10 cellular contexts compared by ENCODE assay signal in the genomic region with DNA sequence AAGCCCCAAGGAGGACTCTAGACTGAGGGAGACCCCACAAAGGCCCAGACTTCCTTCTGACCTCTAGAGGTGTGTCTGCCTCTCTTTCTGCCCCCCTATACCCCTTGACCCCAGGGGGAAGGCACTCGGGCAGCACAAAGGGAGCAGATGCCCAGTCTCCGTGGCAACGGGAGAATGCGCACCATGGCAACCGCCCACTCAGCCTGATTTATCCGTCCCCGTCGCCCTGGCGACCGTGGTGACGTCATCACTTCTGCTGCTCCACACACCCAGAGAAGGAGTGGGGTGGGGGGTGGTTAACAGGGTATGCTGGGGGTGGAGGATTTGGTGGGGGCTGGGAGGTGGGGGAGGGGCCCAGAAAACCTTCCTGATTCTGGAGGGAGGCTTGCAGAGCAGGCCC. TPM values are rescaled to one million over a fixed set of nuclear protein-coding genes. Genes with fewer than 3 reads are reported as not detected.
A peak's percentile ranks its signal among the peaks of the same experiment; 100 is the strongest.
DNase-seq lines count a peak whose midpoint lies in the region; ATAC-seq, FAIRE-seq and TF ChIP-seq lines count a peak whose summit lies in the region.
"Had no signal": no experiment of that assay in that cellular context is flagged by ENCODE, and none has a peak within 500 bp of the region (broad histone marks: within the 10 kb centered on the region; RNA-seq: fewer than 3 reads in every experiment).

No MANE protein-coding gene starts in this region.

- H3K79me1 ChIP-seq in H1 (ENCODE audit: low read depth, low read length), result no peaks in the 10 kb centered on the region

- DNase-seq in NCI-H82 (lab: John Stamatoyannopoulos, UW), result peak; percentile 79
- DNase-seq in NCI-H82 treated with DMSO at 0.1 percent for 48 hours (lab: John Stamatoyannopoulos, UW; ENCODE audit: unreplicated experiment), result no peak
- DNase-seq in H1 (ENCODE audit: low read depth in 1 of 2, low spot score in 2 of 2), result peak in 1 of 2 experiments; percentile 75
- DNase-seq in stimulated activated CD4-positive, alpha-beta T cell treated with anti-CD3 and anti-CD28 coated beads, Interleukin-4, amount 100 ng/mL, for 48 hours (ENCODE audit: low read depth in 2 of 2), result peak; percentile 28 to 45
- no peak for DNase-seq in Kasumi-1 (lab: John Stamatoyannopoulos, UW)

- no peak overlapping the region for H2BK5ac ChIP-seq in H1 (ENCODE audit: low read depth, low read length)

- no peak overlapping the region for H3K9ac ChIP-seq in H1 (replicated peaks in 1 of 4; ENCODE audit: extremely low read depth in 1 of 4, low read depth in 3 of 4, low read length in 3 of 4)

- no peak overlapping the region for H4K91ac ChIP-seq in H1 (replicated peaks; ENCODE audit: insufficient read length, low read length)

- peaks cover 0 to 5% (median 0%) of the 10 kb centered on the region in 4 experiments; a peak in 3 of 7 replicates for H3K4me1 ChIP-seq in H1 (replicated peaks in 1 of 4; ENCODE audit: control insufficient read depth in 3 of 4, insufficient read depth in 4 of 4, low read length in 3 of 4)

- TF ChIP-seq CTCF in H1 (IDR thresholded peaks at IDR 0.05; ENCODE audit: control extremely low read depth in 1 of 3, insufficient read depth in 1 of 3, low read depth in 1 of 3, low read length in 3 of 3), result no peak

- H2BK15ac ChIP-seq in H1 (ENCODE audit: low read length), result no peak overlapping the region

- no peak for TF ChIP-seq EP300 in H1 (IDR thresholded peaks at IDR 0.05; ENCODE audit: borderline replicate concordance in 1 of 2, low read depth in 2 of 2, low read length in 2 of 2)

- no peak overlapping the region for H2BK12ac ChIP-seq in H1 (ENCODE audit: low read depth, low read length)

- POLR2A ChIA-PET in H1 (lab: Charles Lee; ENCODE audit: partially characterized antibody), result no interaction called here

- H3K36me3 ChIP-seq in H1 (ENCODE audit: control insufficient read depth in 2 of 4, insufficient read depth in 4 of 4, low read length in 3 of 4), result no peaks in the 10 kb centered on the region

- no peak overlapping the region for H3K27ac ChIP-seq in H1 (ENCODE audit: low read depth, low read length)

- no peak overlapping the region for H2BK120ac ChIP-seq in H1 (replicated peaks; ENCODE audit: low read depth, low read length)

- H3K9me3 ChIP-seq in H1 (ENCODE audit: insufficient read depth in 2 of 2, low read depth in 1 of 2, low read length in 1 of 2), result no peaks in the 10 kb centered on the region

- H3K18ac ChIP-seq in H1 (ENCODE audit: extremely low read depth, low read length), result no peak overlapping the region

- no peak overlapping the region for H3K56ac ChIP-seq in H1 (replicated peaks; ENCODE audit: insufficient read length, low read depth, low read length)

- CTCF ChIA-PET in H1 (lab: Charles Lee; ENCODE audit: partially characterized antibody), result interaction anchor here (1.4 kb wide), 1 partner anchor 12 kb away, joined by 4 read pairs; no protein-coding TSS in a partner anchor

- no peak overlapping the region for H3K23ac ChIP-seq in H1 (ENCODE audit: insufficient read length)

- no peaks in the 10 kb centered on the region for H3K79me2 ChIP-seq in H1 (ENCODE audit: control insufficient read depth in 1 of 2, insufficient read depth in 2 of 2, low read length in 2 of 2)

- ATAC-seq in SK-N-SH treated with all-trans-retinoic acid at 6 μM for 48 hours (peak; percentile 43), HG03025 (IDR thresholded peaks at IDR 0.05; ENCODE audit: low FRiP score, unreplicated experiment) (no peak), GM18519 (IDR thresholded peaks at IDR 0.05; ENCODE audit: low FRiP score, unreplicated experiment) (no peak)

- no peak overlapping the region for H3K14ac ChIP-seq in H1 (ENCODE audit: insufficient read length)

- no peak overlapping the region for H2BK20ac ChIP-seq in H1 (ENCODE audit: low read length)

- H3K4me3 ChIP-seq in H1 (ENCODE audit: extremely low read depth in 1 of 4, insufficient read depth in 2 of 4, low read depth in 3 of 4, low read length in 4 of 4), result no peak overlapping the region

- no peaks in the 10 kb centered on the region; a peak in 1 of 7 replicates for H3K27me3 ChIP-seq in H1 (replicated peaks in 1 of 4; ENCODE audit: control insufficient read depth in 3 of 4, extremely low read depth in 1 of 4, insufficient read depth in 3 of 4, low read length in 3 of 4)

- TF ChIP-seq RAD21 in H1 (IDR thresholded peaks at IDR 0.05 in 1 of 2, conservative IDR thresholded peaks at IDR 0.05 in 1 of 2; ENCODE audit: low read depth in 2 of 2, low read length in 2 of 2), result no peak

- TF ChIP-seq POLR2A in H1 (IDR thresholded peaks at IDR 0.05; ENCODE audit: control extremely low read depth in 1 of 2, low read depth in 2 of 2, low read length in 2 of 2), result no peak

- no peak overlapping the region for H2AFZ ChIP-seq in H1 (ENCODE audit: low read length)

- no peaks in the 10 kb centered on the region; the same call in 1 of the 2 replicates for H3K23me2 ChIP-seq in H1 (ENCODE audit: low read depth, low read length)

- no peaks in the 10 kb centered on the region for H4K20me1 ChIP-seq in H1 (replicated peaks in 1 of 2; ENCODE audit: control insufficient read depth in 1 of 2, insufficient read depth in 2 of 2, low read length in 2 of 2)

- H4K5ac ChIP-seq in H1 (ENCODE audit: insufficient read length, low read depth, low read length), result no peak overlapping the region

- no peak overlapping the region for H3K4me2 ChIP-seq in H1 (ENCODE audit: insufficient read depth in 1 of 2, low read depth in 2 of 2, low read length in 2 of 2)

- 80% methylated on average over 6 of the region's 11 CpGs; no CpG with 5 or more reads in 1 of the 2 experiments for WGBS in H1 (ENCODE audit: extremely low coverage in 1 of 2, insufficient coverage in 1 of 2, insufficient read length in 1 of 2, insufficient replicate concordance in 2 of 2, low coverage in 1 of 2, low lambda C conversion rate in 2 of 2, missing lambda C conversion rate in 1 of 2), 2 experiments

- no peak overlapping the region for H2AK5ac ChIP-seq in H1 (ENCODE audit: low read depth, low read length)

- FAIRE-seq in H1 (lab: Jason Lieb, UNC), result no peak
- FAIRE-seq: endometrium had no signal

- no peak overlapping the region for H3K4ac ChIP-seq in H1 (replicated peaks; ENCODE audit: insufficient read length, low read depth, low read length)

- no peak overlapping the region for H4K8ac ChIP-seq in H1 (ENCODE audit: extremely low read depth, insufficient read depth, low read length)

TF ChIP-seq in SK-N-SH treated with all-trans-retinoic acid at 6 μM for 48 hours, 23 proteins besides CTCF, POLR2A, EP300 and RAD21 (continues in another document):
- no peak for TF ChIP-seq CSDC2 (CRISPR knock-in tag; IDR thresholded peaks at IDR 0.05)

TF ChIP-seq in H1, 55 proteins besides CTCF, POLR2A, EP300 and RAD21:
- TF ChIP-seq JUND (IDR thresholded peaks at IDR 0.05; ENCODE audit: low read length), result peak; percentile 90
- TF ChIP-seq EGR1 (IDR thresholded peaks at IDR 0.05; ENCODE audit: borderline replicate concordance, low read depth, low read length), result peak; percentile 73; the same call in 1 of the 2 replicates
- TF ChIP-seq CHD1 (IDR thresholded peaks at IDR 0.05; ENCODE audit: low read depth, low read length), result no peak

RNA-seq across cellular contexts. Expression of gene CELF3, which starts 6.4 kb away (rescaled TPM):
- 0.34 and 0.65 TPM in 2 replicates for total RNA-seq in H1 (2021; fragmentation: NEBNext Ultra II Directional; extraction: Animal tissue kit (Norgen Biotek cat#: 25700))
- 1.2 and 1.3 TPM in 2 replicates for polyA plus RNA-seq in H1 (2011; rRNA removed)
- 1.2 TPM for polyA plus RNA-seq in H1 (2011; cell fraction: cytosol; rRNA removed)
- 2.3 TPM for polyA plus RNA-seq in H1 (2011; cell fraction: nucleus; rRNA removed)
- polyA plus RNA-seq in H1 (2012, experiment 1 of 2), result 1.1 to 1.8 TPM (median 1.4 TPM) in 4 replicates
- 1.2 TPM for polyA plus RNA-seq in H1 (2012, experiment 2 of 2)
- polyA plus RNA-seq in H1 (2013, experiment 1 of 2), result 0.51 TPM
- 0.72 TPM for polyA plus RNA-seq in H1 (2013, experiment 2 of 2)
- polyA minus RNA-seq in H1 (2011; rRNA and poly(A)+ RNA removed), result 0.13 and 0.63 TPM in 2 replicates
- not detected for polyA minus RNA-seq in H1 (2011; cell fraction: cytosol; rRNA and poly(A)+ RNA removed)
- 1.3 TPM for polyA minus RNA-seq in H1 (2011; cell fraction: nucleus; rRNA and poly(A)+ RNA removed)
- polyA plus RNA-seq: IgD-negative memory B cell had no signal

RNA-seq across cellular contexts. Expression of gene RIIAD1, which starts 11.1 kb away (rescaled TPM):
- not detected in 2 replicates for total RNA-seq in H1 (2021; fragmentation: NEBNext Ultra II Directional; extraction: Animal tissue kit (Norgen Biotek cat#: 25700))
- not detected in 2 replicates for polyA plus RNA-seq in H1 (2011; rRNA removed)
- polyA plus RNA-seq in H1 (2011; cell fraction: cytosol; rRNA removed), result not detected
- not detected for polyA plus RNA-seq in H1 (2011; cell fraction: nucleus; rRNA removed)
- 0.39 to 0.48 TPM in 2 of 4 replicates, not detected in the others for polyA plus RNA-seq in H1 (2012, experiment 1 of 2)
- not detected for polyA plus RNA-seq in H1 (2012, experiment 2 of 2)
- polyA plus RNA-seq in H1 (2013, experiment 1 of 2), result 0.87 TPM
- 0.74 TPM for polyA plus RNA-seq in H1 (2013, experiment 2 of 2)
- not detected in 2 replicates for polyA minus RNA-seq in H1 (2011; rRNA and poly(A)+ RNA removed)
- polyA minus RNA-seq in H1 (2011; cell fraction: cytosol; rRNA and poly(A)+ RNA removed), result not detected
- not detected for polyA minus RNA-seq in H1 (2011; cell fraction: nucleus; rRNA and poly(A)+ RNA removed)
- polyA plus RNA-seq: IgD-negative memory B cell had no signal

RNA-seq across cellular contexts. Expression of gene MRPL9, which starts 53.1 kb away (rescaled TPM):
- total RNA-seq in H1 (2021; fragmentation: NEBNext Ultra II Directional; extraction: Animal tissue kit (Norgen Biotek cat#: 25700)), result 96.4 and 113 TPM in 2 replicates
- polyA plus RNA-seq in H1 (2011; rRNA removed), result 64.7 and 74.9 TPM in 2 replicates
- polyA plus RNA-seq in H1 (2011; cell fraction: cytosol; rRNA removed), result 81.9 TPM
- 80.9 TPM for polyA plus RNA-seq in H1 (2011; cell fraction: nucleus; rRNA removed)
- polyA plus RNA-seq in H1 (2012, experiment 1 of 2), result 90.9 to 124 TPM (median 106 TPM) in 4 replicates
- 102 TPM for polyA plus RNA-seq in H1 (2012, experiment 2 of 2)
- 69.8 TPM for polyA plus RNA-seq in H1 (2013, experiment 1 of 2)
- polyA plus RNA-seq in H1 (2013, experiment 2 of 2), result 74.0 TPM
- 56.2 and 74.3 TPM in 2 replicates for polyA minus RNA-seq in H1 (2011; rRNA and poly(A)+ RNA removed)
- 48.1 TPM for polyA minus RNA-seq in H1 (2011; cell fraction: cytosol; rRNA and poly(A)+ RNA removed)
- polyA minus RNA-seq in H1 (2011; cell fraction: nucleus; rRNA and poly(A)+ RNA removed), result 50.0 TPM

Comparison
In these comparisons a context has a peak if more than half of its experiments do, and no peak if none do; other contexts are left out.
1. DNase-seq: peak in NCI-H82 (single experiment) and stimulated activated CD4-positive, alpha-beta T cell treated with anti-CD3 and anti-CD28 coated beads, Interleukin-4, amount 100 ng/mL, for 48 hours (2 of 2); none in NCI-H82 treated with DMSO at 0.1 percent for 48 hours (single experiment) and Kasumi-1 (0 of 2).